ENCODE assay signal across 1 cellular context in the genomic region with DNA sequence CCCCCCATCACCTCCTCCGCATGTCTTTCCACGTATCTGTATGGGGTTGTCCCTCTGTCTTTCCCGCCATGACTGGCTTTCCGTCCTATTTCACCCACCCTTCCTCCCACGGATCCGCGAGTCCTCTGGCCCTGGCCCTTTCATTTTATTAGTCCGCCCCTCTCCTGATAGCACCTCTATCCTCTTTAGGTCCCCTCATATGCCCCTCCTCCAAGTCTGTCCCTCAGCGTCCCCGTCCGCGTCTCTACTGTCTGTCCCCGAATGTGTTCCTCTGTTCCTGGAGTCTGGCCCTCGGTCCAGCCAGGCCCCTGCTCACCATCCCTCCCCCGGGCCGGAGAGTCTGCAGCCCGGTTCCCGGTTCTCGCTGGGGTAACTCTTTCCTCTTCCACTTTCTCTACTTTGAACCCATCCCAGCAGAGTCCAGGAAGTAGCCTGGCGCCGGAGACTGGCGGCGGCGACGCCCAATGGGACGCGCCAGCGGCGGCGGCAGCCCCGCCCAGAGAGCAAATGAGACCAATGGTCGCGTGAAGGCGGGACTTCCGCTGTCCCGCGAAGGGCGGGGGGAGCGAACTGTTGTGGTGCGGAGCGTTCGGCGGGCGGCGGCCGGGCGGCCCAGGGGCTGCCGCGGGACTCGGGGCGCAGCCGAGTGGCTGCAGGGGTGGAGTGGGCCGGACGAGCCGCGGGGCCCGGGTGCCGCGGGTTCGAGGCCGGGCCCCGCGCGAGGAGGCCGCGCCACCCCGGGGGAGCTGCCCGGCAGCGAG.
TF ChIP-seq lines count a peak whose summit lies in the region.

A gene with protein sequence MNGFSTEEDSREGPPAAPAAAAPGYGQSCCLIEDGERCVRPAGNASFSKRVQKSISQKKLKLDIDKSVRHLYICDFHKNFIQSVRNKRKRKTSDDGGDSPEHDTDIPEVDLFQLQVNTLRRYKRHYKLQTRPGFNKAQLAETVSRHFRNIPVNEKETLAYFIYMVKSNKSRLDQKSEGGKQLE (plus strand): TSS at position 576 of the 761 bp plus-strand sequence. CDS start 608 bp downstream, outside the sequence.

TF ChIP-seq in HEK293, 187 proteins besides CTCF, POLR2A, EP300 and RAD21 (continued from another document):
- TF ChIP-seq, protein P1, sequence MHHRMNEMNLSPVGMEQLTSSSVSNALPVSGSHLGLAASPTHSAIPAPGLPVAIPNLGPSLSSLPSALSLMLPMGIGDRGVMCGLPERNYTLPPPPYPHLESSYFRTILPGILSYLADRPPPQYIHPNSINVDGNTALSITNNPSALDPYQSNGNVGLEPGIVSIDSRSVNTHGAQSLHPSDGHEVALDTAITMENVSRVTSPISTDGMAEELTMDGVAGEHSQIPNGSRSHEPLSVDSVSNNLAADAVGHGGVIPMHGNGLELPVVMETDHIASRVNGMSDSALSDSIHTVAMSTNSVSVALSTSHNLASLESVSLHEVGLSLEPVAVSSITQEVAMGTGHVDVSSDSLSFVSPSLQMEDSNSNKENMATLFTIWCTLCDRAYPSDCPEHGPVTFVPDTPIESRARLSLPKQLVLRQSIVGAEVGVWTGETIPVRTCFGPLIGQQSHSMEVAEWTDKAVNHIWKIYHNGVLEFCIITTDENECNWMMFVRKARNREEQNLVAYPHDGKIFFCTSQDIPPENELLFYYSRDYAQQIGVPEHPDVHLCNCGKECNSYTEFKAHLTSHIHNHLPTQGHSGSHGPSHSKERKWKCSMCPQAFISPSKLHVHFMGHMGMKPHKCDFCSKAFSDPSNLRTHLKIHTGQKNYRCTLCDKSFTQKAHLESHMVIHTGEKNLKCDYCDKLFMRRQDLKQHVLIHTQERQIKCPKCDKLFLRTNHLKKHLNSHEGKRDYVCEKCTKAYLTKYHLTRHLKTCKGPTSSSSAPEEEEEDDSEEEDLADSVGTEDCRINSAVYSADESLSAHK (tag by site-specific recombination; IDR thresholded peaks at IDR 0.05): no peak
- TF ChIP-seq ZSCAN18 (tag by site-specific recombination; IDR thresholded peaks at IDR 0.05) (no peak), ZNF510 (tag by site-specific recombination; IDR thresholded peaks at IDR 0.05; ENCODE audit: insufficient replicate concordance) (no peak)
